In the genomic region with DNA sequence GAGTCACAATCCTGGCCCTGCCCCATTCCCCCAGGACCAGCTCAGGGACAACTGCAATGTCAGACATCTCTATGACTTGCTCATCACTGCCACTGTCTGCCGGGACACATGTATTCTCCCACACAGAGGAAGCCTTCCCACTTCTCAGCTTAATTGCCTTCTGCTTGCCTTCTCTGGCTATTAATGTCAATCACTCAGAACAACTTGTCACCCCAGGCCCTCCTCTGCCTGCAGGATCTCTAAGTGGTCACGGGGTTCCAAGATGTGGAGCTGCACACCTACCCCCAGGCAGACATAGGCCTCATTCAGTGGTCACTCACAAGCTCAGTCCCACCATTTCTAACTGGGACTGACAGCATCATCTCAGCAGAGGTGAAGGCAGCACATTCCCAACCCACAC, we compare ENCODE assay signal across 14 cellular contexts. TPM values are rescaled to one million over a fixed set of nuclear protein-coding genes. Genes with fewer than 3 reads are reported as not detected.
DNase-seq lines count a peak whose midpoint lies in the region; ATAC-seq and TF ChIP-seq lines count a peak whose summit lies in the region.
"Had no signal": no experiment of that assay in that cellular context is flagged by ENCODE, and none has a peak within 500 bp of the region (broad histone marks: within the 10 kb centered on the region; RNA-seq: fewer than 3 reads in every experiment).

No MANE protein-coding gene starts in this region.

- no peaks in the 10 kb centered on the region for H3K9me3 Mint-ChIP-seq in CD8-positive, alpha-beta T cell
- H3K9me3 Mint-ChIP-seq: CD4-positive, alpha-beta T cell; GM23338 had no signal

- no peak overlapping the region for H3K4me3 Mint-ChIP-seq in CD8-positive, alpha-beta T cell
- H3K4me3 Mint-ChIP-seq: B cell; CD4-positive, alpha-beta T cell; GM23338 had no signal

- no peak for ATAC-seq in CD8-positive, alpha-beta T cell
- ATAC-seq: GM23338 had no signal

- TF ChIP-seq CTCF in HEK293 (tag by site-specific recombination; IDR thresholded peaks at IDR 0.05) = no peak
- TF ChIP-seq CTCF in CD8-positive, alpha-beta T cell (IDR thresholded peaks at IDR 0.05) = no peak

- no peak overlapping the region for H3K4me3 ChIP-seq in HEK293 (ENCODE audit: low read depth, low read length)
- no peak overlapping the region for H3K4me3 ChIP-seq in CD8-positive, alpha-beta T cell (ENCODE audit: low read depth, low read length)
- H3K4me3 ChIP-seq: GM23338 had no signal

- CTCF ChIA-PET in HEK293 (lab: Yijun Ruan, JAX) = interaction anchor here (0.6 to 1.5 kb wide), 3 partner anchors 9 to 64 kb away, joined by 3 to 4 read pairs (median 3); no protein-coding TSS in a partner anchor
- CTCF ChIA-PET in CD8-positive, alpha-beta T cell (lab: Charles Lee) = interaction anchor here (0.7 kb wide), 2 partner anchors 48 to 52 kb away, joined by 3 read pairs; no protein-coding TSS in a partner anchor

- peak; percentile 43 for DNase-seq in NCI-H2227 (lab: John Stamatoyannopoulos, UW; ENCODE audit: unreplicated experiment)
- peak; percentile 60 for DNase-seq in islet precursor cell
- peak; percentile 31 for DNase-seq in retina
- no peak for DNase-seq in CD8-positive, alpha-beta T cell
- no peak for DNase-seq in dedifferentiated amniotic fluid mesenchymal stem cell (ENCODE audit: extremely low spot score)
- no peak for DNase-seq in cortex of kidney (lab: John Stamatoyannopoulos, UW)
- DNase-seq: C1 segment of cervical spinal cord; CD4-positive, alpha-beta T cell; DMS79; H7 had no signal

- H3K36me3 ChIP-seq in HEK293 (ENCODE audit: control insufficient read depth in 2 of 2, insufficient read depth in 1 of 2, low read length in 2 of 2) = peaks cover 0 to 8% of the 10 kb centered on the region in 2 experiments; a peak in 2 of 3 replicates
- H3K36me3 ChIP-seq in CD8-positive, alpha-beta T cell (ENCODE audit: insufficient read depth, low read length) = no peaks in the 10 kb centered on the region

- H3K27ac Mint-ChIP-seq in CD8-positive, alpha-beta T cell = no peak overlapping the region
- H3K27ac Mint-ChIP-seq: B cell; CD4-positive, alpha-beta T cell; GM23338 had no signal

- POLR2A ChIA-PET in HEK293 (lab: Yijun Ruan, JAX) = interaction anchor here (1.3 kb wide), 1 partner anchor 10 kb away, joined by 5 read pairs; no protein-coding TSS in a partner anchor
- POLR2A ChIA-PET in CD8-positive, alpha-beta T cell (lab: Charles Lee) = no interaction called here

- intact Hi-C loops in CD8-positive, alpha-beta T cell (cut with DNase I, micrococcal nuclease) = no loop called here

- H3K4me1 ChIP-seq in HEK293 (ENCODE audit: control insufficient read depth, insufficient read depth, low read length) = no peaks in the 10 kb centered on the region
- no peaks in the 10 kb centered on the region for H3K4me1 ChIP-seq in CD8-positive, alpha-beta T cell (ENCODE audit: insufficient read depth, low read length)

- no peak overlapping the region for H3K27ac ChIP-seq in HEK293 (ENCODE audit: extremely low read depth, low read depth, low read length)
- H3K27ac ChIP-seq in CD8-positive, alpha-beta T cell (ENCODE audit: low read depth, low read length) = no peak overlapping the region
- H3K27ac ChIP-seq: HL-60 had no signal

- no peaks in the 10 kb centered on the region for H3K9me3 ChIP-seq in HEK293 (ENCODE audit: control insufficient read depth, insufficient read depth, low read depth, low read length)
- H3K9me3 ChIP-seq in CD8-positive, alpha-beta T cell (ENCODE audit: low read length) = no peaks in the 10 kb centered on the region

- H3K36me3 Mint-ChIP-seq in CD8-positive, alpha-beta T cell = no peaks in the 10 kb centered on the region

- no peaks in the 10 kb centered on the region for H3K27me3 ChIP-seq in CD8-positive, alpha-beta T cell (ENCODE audit: insufficient read depth, low read length)

- H3K4me1 Mint-ChIP-seq in CD8-positive, alpha-beta T cell (ENCODE audit: low read depth) = no peaks in the 10 kb centered on the region
- H3K4me1 Mint-ChIP-seq: B cell had no signal

- no peaks in the 10 kb centered on the region for H3K27me3 Mint-ChIP-seq in CD8-positive, alpha-beta T cell (ENCODE audit: low read depth)
- H3K27me3 Mint-ChIP-seq: B cell; CD4-positive, alpha-beta T cell had no signal

TF ChIP-seq in HEK293, 187 proteins besides CTCF, POLR2A, EP300 and RAD21:
- TF ChIP-seq ZNF214 (tag by site-specific recombination; IDR thresholded peaks at IDR 0.05; ENCODE audit: borderline replicate concordance) (no peak), ZNF391 (tag by site-specific recombination; IDR thresholded peaks at IDR 0.05; ENCODE audit: borderline replicate concordance, low read depth) (no peak), ZBTB1 (tag by site-specific recombination; IDR thresholded peaks at IDR 0.05) (no peak), ZIC2 (tag by site-specific recombination; IDR thresholded peaks at IDR 0.05) (peak; percentile 36; the same call in 1 of the 2 replicates), SCRT2 (tag by site-specific recombination; IDR thresholded peaks at IDR 0.05) (no peak), ZNF530 (tag by site-specific recombination; IDR thresholded peaks at IDR 0.05; ENCODE audit: low read depth) (no peak), EGR2 (tag by site-specific recombination; IDR thresholded peaks at IDR 0.05; ENCODE audit: low read depth) (peak; percentile 54), ZFHX2 (tag by site-specific recombination; conservative IDR thresholded peaks at IDR 0.05) (peak; percentile 51), HOXC10 (CRISPR knock-in tag; IDR thresholded peaks at IDR 0.05) (no peak), ZSCAN16 (tag by site-specific recombination; IDR thresholded peaks at IDR 0.05) (no peak)

RNA-seq across cellular contexts. Expression of a gene that starts 15.1 kb away (rescaled TPM):
- total RNA-seq in CD8-positive, alpha-beta T cell = under 1 TPM; 0.53 to 0.84 TPM

Comparison
In these comparisons a context has a peak if more than half of its experiments do, and no peak if none do; other contexts are left out.
1. DNase-seq: peak in NCI-H2227 (single experiment), islet precursor cell (single experiment) and retina (single experiment); none in CD8-positive, alpha-beta T cell (0 of 7), dedifferentiated amniotic fluid mesenchymal stem cell (single experiment) and cortex of kidney (single experiment).